Comparison of ENCODE assay signal across 17 cellular contexts in the genomic region with DNA sequence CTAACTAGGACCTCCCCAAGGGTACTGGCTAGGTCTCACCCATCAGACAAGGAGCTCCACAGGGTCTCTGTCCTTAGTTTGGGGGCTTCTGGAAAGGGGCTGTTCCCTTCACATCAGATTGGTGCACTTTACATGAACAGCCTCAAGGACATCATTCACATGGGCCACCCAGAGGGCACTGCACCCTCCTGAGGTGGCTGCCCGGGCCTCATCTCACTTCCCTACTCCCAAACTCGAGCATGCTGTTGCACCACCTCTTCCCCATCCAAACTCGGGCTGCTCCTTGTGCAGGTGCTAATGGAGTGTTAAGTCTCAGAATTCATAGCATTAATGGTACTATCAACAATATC. TPM values are rescaled to one million over a fixed set of nuclear protein-coding genes. Genes with fewer than 3 reads are reported as not detected.
DNase-seq lines count a peak whose midpoint lies in the region; ATAC-seq and TF ChIP-seq lines count a peak whose summit lies in the region.
"Had no signal": no experiment of that assay in that cellular context is flagged by ENCODE, and none has a peak within 500 bp of the region (broad histone marks: within the 10 kb centered on the region; RNA-seq: fewer than 3 reads in every experiment).

No MANE protein-coding gene starts in this region.

- H2AFZ ChIP-seq in IMR-90 (replicated peaks; ENCODE audit: low read length, poor library complexity) = no peak overlapping the region

- no peak overlapping the region for H3K4me2 ChIP-seq in IMR-90 (ENCODE audit: low read depth, low read length)

- no peaks in the 10 kb centered on the region for H3K9me3 Mint-ChIP-seq in memory B cell

- dilution Hi-C loops in IMR-90 (cut with HindIII; ENCODE audit: low sequenced_read_pairs, unreplicated experiment) = no loop called here

- BruUV-seq in IMR-90 (replicated peaks; lab: Mats Ljungman, UMichigan) = no TSS peak

- H3K9me3 ChIP-seq in IMR-90 (ENCODE audit: control insufficient read depth, insufficient read depth, low read length) (no peaks in the 10 kb centered on the region), transverse colon (no peaks in the 10 kb centered on the region)
- H3K9me3 ChIP-seq: BE2C, colonic mucosa, ovary, SJCRH30, upper lobe of right lung had no signal

- H3K4me3 ChIP-seq in IMR-90 (ENCODE audit: insufficient read depth, low read depth, low read length) (no peak overlapping the region), transverse colon (no peak overlapping the region)
- H3K4me3 ChIP-seq: colonic mucosa, ovary, upper lobe of right lung had no signal

- in situ Hi-C loops in IMR-90 (cut with MboI; ENCODE audit: low sequenced_read_pairs) (loop anchor here (25.0 kb wide), 1 partner anchor 570 kb away; a partner anchor contains a TSS), transverse colon (cut with MboI; ENCODE audit: low pct_ligation_motif_present in 1 of 4, low pct_unique_long_range_greater_than_20kb in 1 of 4, low sequenced_read_pairs in 3 of 4) (no loop called here)

- H3K36me3 ChIP-seq in IMR-90 (ENCODE audit: control insufficient read depth, insufficient read depth, low read length) (no peaks in the 10 kb centered on the region), transverse colon (no peaks in the 10 kb centered on the region)
- H3K36me3 ChIP-seq: BE2C, colonic mucosa, ovary, SJCRH30, upper lobe of right lung had no signal

- H3K27me3 ChIP-seq in IMR-90 (ENCODE audit: control insufficient read depth, insufficient read depth, low read length) (no peaks in the 10 kb centered on the region), transverse colon (no peaks in the 10 kb centered on the region)
- H3K27me3 ChIP-seq: BE2C, colonic mucosa, ovary, SJCRH30, upper lobe of right lung had no signal

- H3K4ac ChIP-seq in IMR-90 (ENCODE audit: low read depth, low read length) = no peak overlapping the region

- no peak overlapping the region for H3K9ac ChIP-seq in IMR-90 (ENCODE audit: low read depth, low read length)

- no peak overlapping the region for H2BK20ac ChIP-seq in IMR-90 (ENCODE audit: low read depth, low read length)

- H3K4me3 Mint-ChIP-seq in memory B cell = peak overlapping the region; percentile 71

- peak overlapping the region; percentile 92 for H3K27ac Mint-ChIP-seq in memory B cell

- no peak for TF ChIP-seq RAD21 in IMR-90 (IDR thresholded peaks at IDR 0.05; ENCODE audit: low read length)

- H3K4me1 ChIP-seq in IMR-90 (ENCODE audit: control insufficient read depth, insufficient read depth, low read length) = peaks cover 5% of the 10 kb centered on the region; the same call in 1 of the 2 replicates
- H3K4me1 ChIP-seq in transverse colon = peaks cover 0 to 6% (median 0%) of the 10 kb centered on the region in 4 donors
- H3K4me1 ChIP-seq: BE2C, colonic mucosa, SJCRH30, upper lobe of right lung had no signal

- H3K27me3 Mint-ChIP-seq in memory B cell = no peaks in the 10 kb centered on the region

- peaks cover 3% of the 10 kb centered on the region; the same call in 1 of the 2 replicates for H3K9me1 ChIP-seq in IMR-90 (ENCODE audit: insufficient read depth, low read length)

- peak; percentile 21 for TF ChIP-seq POLR2A in GM18526 (IDR thresholded peaks at IDR 0.05; ENCODE audit: extremely low read depth, insufficient read length)
- TF ChIP-seq POLR2A in IMR-90 (IDR thresholded peaks at IDR 0.05; ENCODE audit: low read depth, low read length) = no peak
- no peak for TF ChIP-seq POLR2A in transverse colon (IDR thresholded peaks at IDR 0.05)

- no peak overlapping the region for H2AK5ac ChIP-seq in IMR-90 (ENCODE audit: low read depth, low read length)

- peaks cover 67% of the 10 kb centered on the region for H3K4me1 Mint-ChIP-seq in memory B cell

- H2AK9ac ChIP-seq in IMR-90 (replicated peaks; ENCODE audit: low read depth, low read length, poor library complexity) = peak overlapping the region; percentile 23

- DNase-seq in IMR-90 = no peak
- peak in 1 of 2 donors; percentile 40 for DNase-seq in memory B cell (ENCODE audit: low spot score in 2 of 2)
- DNase-seq in transverse colon = no peak
- no peak for DNase-seq in activated CD4-positive, alpha-beta T cell treated with anti-CD3 and anti-CD28 coated beads for 1 hour
- no peak for DNase-seq in SKM-1 (lab: John Stamatoyannopoulos, UW; ENCODE audit: unreplicated experiment)
- DNase-seq: BE2C, colonic mucosa, foreskin melanocyte, left colon, NCI-H2029 treated with DMSO at 0.1 percent for 48 hours, NCI-H510A, upper lobe of right lung had no signal

- no peak overlapping the region for H4K8ac ChIP-seq in IMR-90 (ENCODE audit: low read depth in 2 of 2, low read length in 2 of 2)

- no peak for TF ChIP-seq EP300 in transverse colon (IDR thresholded peaks at IDR 0.05; ENCODE audit: low read depth)

- H2BK120ac ChIP-seq in IMR-90 (ENCODE audit: low read depth, low read length) = no peak overlapping the region

- peaks cover 9% of the 10 kb centered on the region; the same call in 1 of the 2 replicates for H4K20me1 ChIP-seq in IMR-90 (ENCODE audit: insufficient read depth, low read length)

- H4K5ac ChIP-seq in IMR-90 (ENCODE audit: low read depth, low read length) = no peak overlapping the region

- intact Hi-C loops in IMR-90 (cut with micrococcal nuclease) = loop anchor here (2.0 kb wide), 1 partner anchor 371 kb away; no protein-coding TSS in a partner anchor
- intact Hi-C loops in transverse colon (cut with DNase I; ENCODE audit: low total_unique reads) = no loop called here

- no peak overlapping the region for H3K23ac ChIP-seq in IMR-90 (ENCODE audit: low read depth, low read length)

- no peak overlapping the region for H2BK5ac ChIP-seq in IMR-90 (ENCODE audit: low read depth, low read length, poor library complexity, severe bottlenecking)

- TF ChIP-seq CTCF in IMR-90 (conservative IDR thresholded peaks at IDR 0.05; ENCODE audit: low read depth, low read length) (no peak), transverse colon (IDR thresholded peaks at IDR 0.05) (no peak)

- H2BK15ac ChIP-seq in IMR-90 (ENCODE audit: low read depth, low read length) = no peak overlapping the region

- H3K56ac ChIP-seq in IMR-90 (ENCODE audit: extremely low read depth, insufficient read depth, low read length) = no peak overlapping the region

- H3K27ac ChIP-seq in IMR-90 (ENCODE audit: insufficient read depth, low read length) (no peak overlapping the region), transverse colon (no peak overlapping the region)
- H3K27ac ChIP-seq: colonic mucosa, ovary, SJCRH30, upper lobe of right lung had no signal

- POLR2A ChIA-PET in IMR-90 (lab: Charles Lee; ENCODE audit: unreplicated experiment) = no interaction called here

- peak; percentile 4 for ATAC-seq in GM19351 (IDR thresholded peaks at IDR 0.05; ENCODE audit: unreplicated experiment)
- no peak for ATAC-seq in IMR-90 (ENCODE audit: low read depth)
- no peak for ATAC-seq in memory B cell (ENCODE audit: low read depth)
- ATAC-seq in HG03280 (IDR thresholded peaks at IDR 0.05; ENCODE audit: unreplicated experiment) = no peak

- H3K18ac ChIP-seq in IMR-90 (ENCODE audit: low read depth, low read length) = no peak overlapping the region

- no CpG with 5 or more reads among the region's 3 CpGs for WGBS in IMR-90 (ENCODE audit: extremely low coverage in 2 of 2, insufficient read length in 1 of 2), 2 experiments
- WGBS in transverse colon (ENCODE audit: low coverage in 1 of 2), 2 donors = 84% methylated on average over 3 of the region's 3 CpGs; no CpG with 5 or more reads in 1 of the 2 donors

- H3K14ac ChIP-seq in IMR-90 (replicated peaks; ENCODE audit: low read depth, low read length) = no peak overlapping the region

- CTCF ChIA-PET in IMR-90 (lab: Yijun Ruan, JAX) = no interaction called here

- no peaks in the 10 kb centered on the region for H3K79me1 ChIP-seq in IMR-90 (ENCODE audit: low read depth in 1 of 2, low read length in 2 of 2)

- H4K91ac ChIP-seq in IMR-90 (ENCODE audit: insufficient read depth, low read depth, low read length) = no peak overlapping the region

- no peaks in the 10 kb centered on the region for H3K36me3 Mint-ChIP-seq in memory B cell

TF ChIP-seq in IMR-90, 13 proteins besides CTCF, POLR2A, EP300 and RAD21 (continues in another document):
- TF ChIP-seq RCOR1 (IDR thresholded peaks at IDR 0.05; ENCODE audit: insufficient replicate concordance, low read length) (no peak), NFE2L2 (IDR thresholded peaks at IDR 0.05; ENCODE audit: low read depth, low read length) (no peak), FOS (IDR thresholded peaks at IDR 0.05; ENCODE audit: low read depth, low read length) (no peak), MAZ (IDR thresholded peaks at IDR 0.05; ENCODE audit: borderline replicate concordance, low read depth, low read length) (no peak; the same call in 1 of the 2 replicates), MAFK (IDR thresholded peaks at IDR 0.05; ENCODE audit: low read depth, low read length) (no peak), BHLHE40 (IDR thresholded peaks at IDR 0.05; ENCODE audit: low read depth, low read length) (no peak), CHD1 (IDR thresholded peaks at IDR 0.05; ENCODE audit: low read depth, low read length) (no peak), CEBPB (IDR thresholded peaks at IDR 0.05; ENCODE audit: low read depth, low read length) (no peak), SMC3 (IDR thresholded peaks at IDR 0.05; ENCODE audit: low read depth, low read length) (no peak), MXI1 (IDR thresholded peaks at IDR 0.05; ENCODE audit: borderline replicate concordance, low read depth, low read length) (no peak)
- TF ChIP-seq, protein P1, sequence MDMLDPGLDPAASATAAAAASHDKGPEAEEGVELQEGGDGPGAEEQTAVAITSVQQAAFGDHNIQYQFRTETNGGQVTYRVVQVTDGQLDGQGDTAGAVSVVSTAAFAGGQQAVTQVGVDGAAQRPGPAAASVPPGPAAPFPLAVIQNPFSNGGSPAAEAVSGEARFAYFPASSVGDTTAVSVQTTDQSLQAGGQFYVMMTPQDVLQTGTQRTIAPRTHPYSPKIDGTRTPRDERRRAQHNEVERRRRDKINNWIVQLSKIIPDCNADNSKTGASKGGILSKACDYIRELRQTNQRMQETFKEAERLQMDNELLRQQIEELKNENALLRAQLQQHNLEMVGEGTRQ (IDR thresholded peaks at IDR 0.05; ENCODE audit: low read depth, low read length) = no peak
- TF ChIP-seq, protein P2, sequence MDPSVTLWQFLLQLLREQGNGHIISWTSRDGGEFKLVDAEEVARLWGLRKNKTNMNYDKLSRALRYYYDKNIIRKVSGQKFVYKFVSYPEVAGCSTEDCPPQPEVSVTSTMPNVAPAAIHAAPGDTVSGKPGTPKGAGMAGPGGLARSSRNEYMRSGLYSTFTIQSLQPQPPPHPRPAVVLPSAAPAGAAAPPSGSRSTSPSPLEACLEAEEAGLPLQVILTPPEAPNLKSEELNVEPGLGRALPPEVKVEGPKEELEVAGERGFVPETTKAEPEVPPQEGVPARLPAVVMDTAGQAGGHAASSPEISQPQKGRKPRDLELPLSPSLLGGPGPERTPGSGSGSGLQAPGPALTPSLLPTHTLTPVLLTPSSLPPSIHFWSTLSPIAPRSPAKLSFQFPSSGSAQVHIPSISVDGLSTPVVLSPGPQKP (IDR thresholded peaks at IDR 0.05; ENCODE audit: borderline replicate concordance, low read depth, low read length) = no peak

RNA-seq across cellular contexts. Expression of a gene that starts 48.1 kb away (rescaled TPM):
- total RNA-seq in IMR-90 (2012; rRNA removed) = 376 and 462 TPM in 2 replicates
- polyA plus RNA-seq in IMR-90 (2012; rRNA removed) = 299 and 341 TPM in 2 replicates
- polyA plus RNA-seq in IMR-90 (2012; cell fraction: cytosol; rRNA removed) = 134 and 136 TPM in 2 replicates
- 36.8 and 156 TPM in 2 replicates for polyA plus RNA-seq in IMR-90 (2012; cell fraction: nucleus; rRNA removed; ENCODE audit: low replicate concordance)
- total RNA-seq in transverse colon = 100 to 1,000 TPM in 2 of 4 donors, 10 to 100 TPM in 2; 25.5 to 322 (median 134) TPM
